12 cellular contexts compared by ENCODE assay signal in the genomic region with DNA sequence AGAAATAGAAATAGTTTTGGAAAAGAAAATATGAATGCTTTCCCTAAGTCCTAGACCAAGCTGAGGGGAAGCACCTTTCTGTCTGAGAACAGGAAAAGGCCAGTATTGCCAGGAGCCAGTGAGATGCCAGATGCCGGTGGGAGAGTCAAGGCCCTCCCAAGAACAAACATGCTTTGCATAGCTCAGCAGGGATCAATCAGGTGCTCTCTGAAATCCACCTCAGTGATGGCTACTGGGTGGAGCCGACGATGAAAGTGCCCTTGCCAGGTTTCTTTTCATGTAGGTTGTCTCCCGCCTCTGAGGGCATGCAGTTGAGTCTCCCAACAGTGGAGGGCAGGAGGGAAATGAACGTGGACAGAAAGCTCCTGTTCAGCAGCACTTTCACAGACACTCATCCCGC. TPM values are rescaled to one million over a fixed set of nuclear protein-coding genes. Genes with fewer than 3 reads are reported as not detected.
DNase-seq lines count a peak whose midpoint lies in the region; ATAC-seq and TF ChIP-seq lines count a peak whose summit lies in the region.
"Had no signal": no experiment of that assay in that cellular context is flagged by ENCODE, and none has a peak within 500 bp of the region (broad histone marks: within the 10 kb centered on the region; RNA-seq: fewer than 3 reads in every experiment).

No MANE protein-coding gene starts in this region.

- no peak overlapping the region for H3K4me3 Mint-ChIP-seq in activated naive CD4-positive, alpha-beta T cell treated with anti-CD3 and anti-CD28 coated beads, Interleukin-2, amount 50 U/mL, for 24 hours
- H3K4me3 Mint-ChIP-seq in activated CD8-positive, alpha-beta T cell treated with anti-CD3 and anti-CD28 coated beads for 36 hours, result no peak overlapping the region
- no peak overlapping the region for H3K4me3 Mint-ChIP-seq in immature natural killer cell

- intact Hi-C loops in activated CD8-positive, alpha-beta T cell treated with anti-CD3 and anti-CD28 coated beads for 36 hours (cut with micrococcal nuclease), result no loop called here
- intact Hi-C loops in upper lobe of right lung (cut with DNase I), result no loop called here

- POLR2A ChIA-PET in activated CD8-positive, alpha-beta T cell treated with anti-CD3 and anti-CD28 coated beads for 36 hours (lab: Charles Lee), result interaction anchor here (0.7 to 3.2 kb wide), 4 partner anchors 10 to 31 kb away, joined by 3 to 17 read pairs (median 4); no protein-coding TSS in a partner anchor

- no peak for TF ChIP-seq CTCF in activated CD8-positive, alpha-beta T cell treated with anti-CD3 and anti-CD28 coated beads for 36 hours (IDR thresholded peaks at IDR 0.05)
- no peak for TF ChIP-seq CTCF in upper lobe of right lung (IDR thresholded peaks at IDR 0.05)

- H3K27me3 Mint-ChIP-seq in activated naive CD4-positive, alpha-beta T cell treated with anti-CD3 and anti-CD28 coated beads, Interleukin-2, amount 50 U/mL, for 24 hours, result no peaks in the 10 kb centered on the region
- H3K27me3 Mint-ChIP-seq in activated CD8-positive, alpha-beta T cell treated with anti-CD3 and anti-CD28 coated beads for 36 hours, result no peaks in the 10 kb centered on the region
- peaks cover 3 to 10% (median 4%) of the 10 kb centered on the region in 3 donors for H3K27me3 Mint-ChIP-seq in immature natural killer cell (ENCODE audit: low read depth in 3 of 3)

- ATAC-seq in activated CD8-positive, alpha-beta T cell treated with anti-CD3 and anti-CD28 coated beads for 36 hours, result no peak
- ATAC-seq in upper lobe of right lung, result peak; percentile 70
- no peak for ATAC-seq in HG02884 (IDR thresholded peaks at IDR 0.05; ENCODE audit: unreplicated experiment)
- ATAC-seq in GM19395 (IDR thresholded peaks at IDR 0.05; ENCODE audit: unreplicated experiment), result no peak
- ATAC-seq in GM21515 (IDR thresholded peaks at IDR 0.05; ENCODE audit: unreplicated experiment), result no peak
- ATAC-seq: Right ventricle myocardium inferior had no signal

- no peak overlapping the region for H3K4me3 ChIP-seq in upper lobe of right lung

- H3K27ac Mint-ChIP-seq in activated naive CD4-positive, alpha-beta T cell treated with anti-CD3 and anti-CD28 coated beads, Interleukin-2, amount 50 U/mL, for 24 hours, result peak overlapping the region; percentile 42
- H3K27ac Mint-ChIP-seq in activated CD8-positive, alpha-beta T cell treated with anti-CD3 and anti-CD28 coated beads for 36 hours, result peak overlapping the region; percentile 72
- H3K27ac Mint-ChIP-seq in immature natural killer cell, result peak overlapping the region in 4 of 6 donors; percentile 14 to 76 (median 54)

- no peak for DNase-seq in activated naive CD4-positive, alpha-beta T cell treated with Interleukin-2 at 50 U/mL for 16 hours
- DNase-seq in activated CD8-positive, alpha-beta T cell treated with anti-CD3 and anti-CD28 coated beads for 36 hours, result no peak
- DNase-seq in immature natural killer cell, result no peak
- DNase-seq in upper lobe of right lung, result no peak
- DNase-seq: activated gamma-delta T cell treated with Interleukin-2 at 50 U/mL for 16 hours, AML-193, NCI-H774 had no signal

- H3K4me1 ChIP-seq in upper lobe of right lung, result peaks cover 10% of the 10 kb centered on the region

- H3K27ac ChIP-seq in upper lobe of right lung, result peak overlapping the region; percentile 51

- CTCF ChIA-PET in activated CD8-positive, alpha-beta T cell treated with anti-CD3 and anti-CD28 coated beads for 36 hours (lab: Charles Lee), result interaction anchor here (0.8 to 1.1 kb wide), 4 partner anchors 15 to 148 kb away, joined by 3 to 4 read pairs (median 4); no protein-coding TSS in a partner anchor

- no peaks in the 10 kb centered on the region for H3K9me3 Mint-ChIP-seq in activated naive CD4-positive, alpha-beta T cell treated with anti-CD3 and anti-CD28 coated beads, Interleukin-2, amount 50 U/mL, for 24 hours
- no peaks in the 10 kb centered on the region for H3K9me3 Mint-ChIP-seq in activated CD8-positive, alpha-beta T cell treated with anti-CD3 and anti-CD28 coated beads for 36 hours
- H3K9me3 Mint-ChIP-seq in immature natural killer cell, result no peaks in the 10 kb centered on the region

- no peaks in the 10 kb centered on the region for H3K9me3 ChIP-seq in upper lobe of right lung

- H3K36me3 Mint-ChIP-seq in activated naive CD4-positive, alpha-beta T cell treated with anti-CD3 and anti-CD28 coated beads, Interleukin-2, amount 50 U/mL, for 24 hours, result peaks cover 3% of the 10 kb centered on the region
- peaks cover 41% of the 10 kb centered on the region for H3K36me3 Mint-ChIP-seq in activated CD8-positive, alpha-beta T cell treated with anti-CD3 and anti-CD28 coated beads for 36 hours (ENCODE audit: low read depth)
- peaks cover 3 to 56% (median 23%) of the 10 kb centered on the region in 3 donors for H3K36me3 Mint-ChIP-seq in immature natural killer cell

- no peaks in the 10 kb centered on the region for H3K4me1 Mint-ChIP-seq in activated naive CD4-positive, alpha-beta T cell treated with anti-CD3 and anti-CD28 coated beads, Interleukin-2, amount 50 U/mL, for 24 hours
- no peaks in the 10 kb centered on the region for H3K4me1 Mint-ChIP-seq in activated CD8-positive, alpha-beta T cell treated with anti-CD3 and anti-CD28 coated beads for 36 hours (ENCODE audit: low read depth)
- H3K4me1 Mint-ChIP-seq in immature natural killer cell, result peaks cover 0 to 2% of the 10 kb centered on the region in 2 donors

- H3K36me3 ChIP-seq in upper lobe of right lung, result peaks cover 56% of the 10 kb centered on the region

- no peaks in the 10 kb centered on the region for H3K27me3 ChIP-seq in upper lobe of right lung

RNA-seq across cellular contexts. Expression of gene DEGS2, which starts 28.3 kb away (rescaled TPM):
- total RNA-seq in activated CD8-positive, alpha-beta T cell treated with anti-CD3 and anti-CD28 coated beads for 36 hours, result 1 to 10 TPM; 2.6 to 3.1 TPM
- polyA plus RNA-seq in immature natural killer cell, result 10 to 100 TPM in 2 of 3 donors, 1 to 10 TPM in 1; 7.8 to 21.7 (median 12.1) TPM
- total RNA-seq in upper lobe of right lung, result 1.7 TPM
- total RNA-seq: Right ventricle myocardium inferior had no signal
